Comparison of ENCODE assay signal across 8 cellular contexts in the genomic region with DNA sequence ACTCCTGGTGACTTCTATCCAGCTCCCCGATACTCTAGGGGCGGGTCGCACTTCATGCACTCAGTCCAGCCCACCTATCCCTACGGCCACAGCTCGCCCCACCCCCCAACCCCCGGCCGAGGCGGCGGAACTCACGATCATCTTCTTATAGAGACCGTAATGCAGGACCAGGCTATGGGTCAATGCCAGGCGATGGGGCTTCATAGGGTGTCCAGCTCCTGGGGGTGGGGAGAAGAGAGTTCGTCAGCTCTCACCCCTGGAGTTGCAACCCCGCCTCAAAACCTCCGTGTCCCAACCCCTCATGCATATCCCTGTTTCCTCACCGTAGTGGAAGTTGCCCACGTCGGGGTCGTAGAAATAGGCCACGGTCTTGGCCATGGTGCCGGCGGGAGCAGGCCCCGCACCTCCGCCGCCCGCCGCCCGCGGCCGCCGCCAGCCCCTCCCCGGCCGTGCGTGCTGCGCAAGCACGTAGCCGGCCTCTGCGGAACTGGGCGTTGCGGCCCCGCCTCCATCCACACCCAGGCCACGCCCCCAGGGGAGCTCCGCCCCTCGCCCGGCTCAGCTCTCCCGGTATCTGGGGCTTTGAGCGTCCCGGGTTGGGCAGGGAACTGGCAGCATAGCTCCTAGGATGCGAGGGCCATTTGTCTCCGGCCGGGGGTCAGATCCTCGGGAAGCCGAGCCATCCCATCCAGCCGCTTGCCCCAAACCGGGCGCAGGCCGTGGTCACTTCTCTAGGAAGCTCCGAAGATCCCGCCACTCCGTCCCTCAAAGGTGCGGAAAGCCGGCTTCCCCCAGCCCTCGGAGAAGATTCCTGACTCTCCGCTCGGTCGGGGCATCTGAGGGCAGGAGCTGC. TPM values are rescaled to one million over a fixed set of nuclear protein-coding genes. Genes with fewer than 3 reads are reported as not detected.
DNase-seq lines count a peak whose midpoint lies in the region; ATAC-seq and TF ChIP-seq lines count a peak whose summit lies in the region.

A gene (minus strand): TSS at position 437 of the 853 bp plus-strand sequence. CDS start 59 bp downstream, at position 378.
A gene with protein sequence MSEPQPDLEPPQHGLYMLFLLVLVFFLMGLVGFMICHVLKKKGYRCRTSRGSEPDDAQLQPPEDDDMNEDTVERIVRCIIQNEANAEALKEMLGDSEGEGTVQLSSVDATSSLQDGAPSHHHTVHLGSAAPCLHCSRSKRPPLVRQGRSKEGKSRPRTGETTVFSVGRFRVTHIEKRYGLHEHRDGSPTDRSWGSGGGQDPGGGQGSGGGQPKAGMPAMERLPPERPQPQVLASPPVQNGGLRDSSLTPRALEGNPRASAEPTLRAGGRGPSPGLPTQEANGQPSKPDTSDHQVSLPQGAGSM (plus strand): TSS at position 585 of the 853 bp plus-strand sequence. CDS start 1,229 bp downstream, outside the sequence.

- H4K8ac ChIP-seq in neuronal stem cell (ENCODE audit: low read depth, low read length) = no peak within 1 kb of the TSS

- H3K79me1 ChIP-seq in neuronal stem cell (ENCODE audit: low read depth, low read length) = peaks cover 10% of the 10 kb centered on the region

- ATAC-seq in GM23338 (peak; percentile 79), foreskin keratinocyte (peak; percentile 89)

- peak within 1 kb of the TSS; percentile 97 for H2AFZ ChIP-seq in GM23338
- peak within 1 kb of the TSS; percentile 100 for H2AFZ ChIP-seq in neuronal stem cell (ENCODE audit: low read length)

- peak within 1 kb of the TSS; percentile 45 for H2BK5ac ChIP-seq in neuronal stem cell (ENCODE audit: low read length)

- H2BK120ac ChIP-seq in neuronal stem cell (ENCODE audit: low read depth, low read length) = no peak within 1 kb of the TSS

- peaks cover 20% of the 10 kb centered on the region for H3K4me1 ChIP-seq in GM23338 (ENCODE audit: insufficient read depth)
- no peaks in the 10 kb centered on the region for H3K4me1 ChIP-seq in foreskin keratinocyte
- peaks cover 14 to 16% of the 10 kb centered on the region in 2 donors for H3K4me1 ChIP-seq in neuronal stem cell (ENCODE audit: control insufficient read depth in 2 of 2, insufficient read depth in 1 of 2, low read depth in 1 of 2, low read length in 2 of 2)

- H3K36me3 ChIP-seq in GM23338 (ENCODE audit: insufficient read depth) = 0 out of 2 replicates have a peak, but pooled peaks cover 6% of the 10 kb centered on the region
- H3K36me3 ChIP-seq in neuronal stem cell (replicated peaks in 1 of 2; ENCODE audit: control insufficient read depth in 2 of 2, insufficient read depth in 2 of 2, low read length in 2 of 2) = peaks cover 5 to 50% of the 10 kb centered on the region in 2 donors

- H3K79me2 ChIP-seq in GM23338 (replicated peaks; ENCODE audit: insufficient read depth) = peaks cover 48% of the 10 kb centered on the region

- peaks cover 28% of the 10 kb centered on the region for H4K20me1 ChIP-seq in GM23338 (replicated peaks; ENCODE audit: insufficient read depth)

- H3K27me3 Mint-ChIP-seq in GM23338 (ENCODE audit: insufficient read depth, low read depth, poor library complexity) = peaks cover 8% of the 10 kb centered on the region

- H3K4ac ChIP-seq in neuronal stem cell (ENCODE audit: low read length) = no peak within 1 kb of the TSS

- WGBS in neuronal stem cell (ENCODE audit: extremely low coverage in 2 of 2, insufficient read length in 2 of 2, insufficient replicate concordance in 1 of 2), 2 donors = no CpG with 5 or more reads among the region's 66 CpGs

- H3K4me3 ChIP-seq in GM23338 = peak within 1 kb of the TSS; percentile 99
- peak within 1 kb of the TSS; percentile 94 for H3K4me3 ChIP-seq in LNCaP clone FGC (ENCODE audit: low read depth, low read length)
- H3K4me3 ChIP-seq in neuronal stem cell (ENCODE audit: low read length in 2 of 2) = peak within 1 kb of the TSS; percentile 98 to 100

- peak within 1 kb of the TSS; percentile 96 for H3K23ac ChIP-seq in neuronal stem cell (ENCODE audit: low read depth, low read length, poor library complexity)

- H3K27me3 ChIP-seq in GM23338 (ENCODE audit: insufficient read depth) (peaks cover 3% of the 10 kb centered on the region; the same call in 1 of the 2 replicates), foreskin keratinocyte (no peaks in the 10 kb centered on the region), neuronal stem cell (ENCODE audit: control insufficient read depth in 3 of 3, insufficient read depth in 3 of 3, low read depth in 1 of 3, low read length in 3 of 3) (peaks cover 0 to 11% (median 4%) of the 10 kb centered on the region in 3 experiments)

- peak within 1 kb of the TSS; percentile 81 for H3K27ac Mint-ChIP-seq in GM23338

- no peak within 1 kb of the TSS for H3K14ac ChIP-seq in neuronal stem cell (ENCODE audit: low read length)

- H3K18ac ChIP-seq in neuronal stem cell (ENCODE audit: low read length) = peak within 1 kb of the TSS; percentile 92

- H4K91ac ChIP-seq in neuronal stem cell (ENCODE audit: low read depth, low read length, poor library complexity) = no peak within 1 kb of the TSS

- H3F3A ChIP-seq in GM23338 (replicated peaks; ENCODE audit: low read depth) = 0 out of 2 replicates have a peak, but pooled peaks cover 14% of the 10 kb centered on the region

- H2BK15ac ChIP-seq in neuronal stem cell (ENCODE audit: low read length) = peak within 1 kb of the TSS; percentile 24

- peak within 1 kb of the TSS; percentile 91 for H3K4me3 Mint-ChIP-seq in GM23338

- H2BK12ac ChIP-seq in neuronal stem cell (ENCODE audit: low read length) = no peak within 1 kb of the TSS

- peaks cover 32% of the 10 kb centered on the region for H3K36me3 Mint-ChIP-seq in GM23338 (ENCODE audit: low read depth)

- H3K9me3 Mint-ChIP-seq in GM23338 = no peaks in the 10 kb centered on the region

- peaks cover 29% of the 10 kb centered on the region for H3K4me1 Mint-ChIP-seq in GM23338

- peak within 1 kb of the TSS; percentile 95 for H3K4me2 ChIP-seq in GM23338
- H3K4me2 ChIP-seq in neuronal stem cell (ENCODE audit: insufficient read depth, low read length, poor library complexity, severe bottlenecking) = peak within 1 kb of the TSS; percentile 93

- TF ChIP-seq CTCF in GM23338 (conservative IDR thresholded peaks at IDR 0.05; ENCODE audit: low read depth in 2 of 2) (no peak), LNCaP clone FGC (IDR thresholded peaks at IDR 0.05; ENCODE audit: control insufficient read depth, extremely low read depth, insufficient read depth) (no peak), foreskin keratinocyte (conservative IDR thresholded peaks at IDR 0.05) (no peak)

- peak within 1 kb of the TSS; percentile 98 for H3K9ac ChIP-seq in neuronal stem cell (ENCODE audit: low read depth, low read length, poor library complexity)

- H2AK5ac ChIP-seq in neuronal stem cell (ENCODE audit: low read depth, low read length) = peak within 1 kb of the TSS; percentile 87

- H3K27ac ChIP-seq in GM23338 (ENCODE audit: low read depth) (peak within 1 kb of the TSS; percentile 90), foreskin keratinocyte (peak within 1 kb of the TSS; percentile 44), neuronal stem cell (replicated peaks; ENCODE audit: low read length) (peak within 1 kb of the TSS; percentile 35)

- H3K9me3 ChIP-seq in neuronal stem cell (replicated peaks in 1 of 2; ENCODE audit: control insufficient read depth in 2 of 2, insufficient read depth in 1 of 2, low read depth in 1 of 2, low read length in 2 of 2) = peaks cover 0 to 2% of the 10 kb centered on the region in 2 donors

- DNase-seq in EL = peak; percentile 92
- DNase-seq in GM23338 (ENCODE audit: low spot score) = peak; percentile 95
- no peak for DNase-seq in LNCaP clone FGC (ENCODE audit: low read depth)
- DNase-seq in SHP77 treated with DMSO at 0.1 percent for 48 hours (lab: John Stamatoyannopoulos, UW) = peak; percentile 60
- peak; percentile 83 for DNase-seq in activated gamma-delta T cell (lab: John Stamatoyannopoulos, UW)
- peak; percentile 69 to 82 for DNase-seq in foreskin keratinocyte
- DNase-seq in neuronal stem cell (ENCODE audit: low spot score) = peak; percentile 91
- DNase-seq in stromal cell of bone marrow (ENCODE audit: low read depth) = peak; percentile 74

- no peaks in the 10 kb centered on the region for H3K9me2 ChIP-seq in GM23338 (ENCODE audit: insufficient read depth)

TF ChIP-seq in GM23338, 12 proteins besides CTCF, POLR2A, EP300 and RAD21:
- TF ChIP-seq CREB1 (CRISPR knock-in tag; IDR thresholded peaks at IDR 0.05; ENCODE audit: low read depth) (peak; percentile 65), POLR2AphosphoS5 (IDR thresholded peaks at IDR 0.05; ENCODE audit: low read depth) (peak; percentile 79), ZNF331 (CRISPR knock-in tag; IDR thresholded peaks at IDR 0.05; ENCODE audit: low read depth) (no peak; the same call in 1 of the 2 replicates)

RNA-seq across cellular contexts. Expression of the first gene that starts in this region (rescaled TPM):
- total RNA-seq in GM23338 (2014; rRNA removed; shearing (Covaris generic)) = 74.6 and 90.0 TPM in 2 replicates
- polyA plus RNA-seq in GM23338 (2016; fragmentation: Nextera tagmentation; extraction: Ambion mirVana) = 59.2 and 59.3 TPM in 2 replicates
- 64.1 and 67.5 TPM in 2 replicates for total RNA-seq in foreskin keratinocyte
- 65.9 and 71.7 TPM in 2 replicates for polyA plus RNA-seq in foreskin keratinocyte
- polyA plus RNA-seq in neuronal stem cell (2013, experiment 1 of 2) = 61.4 TPM
- polyA plus RNA-seq in neuronal stem cell (2013, experiment 2 of 2) = 61.9 TPM

RNA-seq across cellular contexts. Expression of the second gene that starts in this region (rescaled TPM):
- 30.6 and 34.6 TPM in 2 replicates for total RNA-seq in GM23338 (2014; rRNA removed; shearing (Covaris generic))
- polyA plus RNA-seq in GM23338 (2016; fragmentation: Nextera tagmentation; extraction: Ambion mirVana) (18.6 and 20.4 TPM in 2 replicates), foreskin keratinocyte (16.7 and 21.5 TPM in 2 replicates)
- 16.3 and 20.3 TPM in 2 replicates for total RNA-seq in foreskin keratinocyte
- 2.6 TPM for polyA plus RNA-seq in neuronal stem cell (2013, experiment 1 of 2)
- 2.5 TPM for polyA plus RNA-seq in neuronal stem cell (2013, experiment 2 of 2)

Comparison
In these comparisons a context has a peak if more than half of its experiments do, and no peak if none do; other contexts are left out.
1. H3K27ac ChIP-seq: peak in every context shown above with its lines; median percentile 90 in GM23338; 44 in foreskin keratinocyte; 35 in neuronal stem cell.